ENCODE assay signal across 7 cellular contexts in genomic region chr6:85594197-85594930, GRCh38. TPM values are rescaled to one million over a fixed set of nuclear protein-coding genes. Genes with fewer than 3 reads are reported as not detected.
A peak's percentile ranks its signal among the peaks of the same experiment; 100 is the strongest.
DNase-seq lines count a peak whose midpoint lies in the region; ATAC-seq and TF ChIP-seq lines count a peak whose summit lies in the region.

No MANE protein-coding gene starts in this region.

- H3K27me3 Mint-ChIP-seq in progenitor cell of endocrine pancreas = no peaks in the 10 kb centered on the region

- H3K36me3 Mint-ChIP-seq in progenitor cell of endocrine pancreas (ENCODE audit: insufficient read depth) = peaks cover 16% of the 10 kb centered on the region

- peak overlapping the region; percentile 85 for H3K4me3 ChIP-seq in fibroblast of pulmonary artery (replicated peaks; ENCODE audit: low read depth, low read length)

- TF ChIP-seq CTCF in fibroblast of pulmonary artery (IDR thresholded peaks at IDR 0.05; ENCODE audit: low read length, missing control alignments) (no peak), progenitor cell of endocrine pancreas (IDR thresholded peaks at IDR 0.05; ENCODE audit: unreplicated experiment) (no peak)

- ATAC-seq in GM18511 (IDR thresholded peaks at IDR 0.05; ENCODE audit: unreplicated experiment) (peak; percentile 17), HG02571 (IDR thresholded peaks at IDR 0.05; ENCODE audit: unreplicated experiment) (peak; percentile 14)

- H3K4me1 Mint-ChIP-seq in progenitor cell of endocrine pancreas (ENCODE audit: low read depth) = peaks cover 11% of the 10 kb centered on the region

- H3K4me3 Mint-ChIP-seq in progenitor cell of endocrine pancreas (ENCODE audit: low read depth) = peak overlapping the region; percentile 91

- peaks cover 5% of the 10 kb centered on the region for H3K9me3 Mint-ChIP-seq in progenitor cell of endocrine pancreas (ENCODE audit: low read depth)

- peak overlapping the region; percentile 99 for H3K27ac Mint-ChIP-seq in progenitor cell of endocrine pancreas

- peak; percentile 44 for DNase-seq in NCI-H146 treated with DMSO at 0.1 percent for 48 hours (lab: John Stamatoyannopoulos, UW; ENCODE audit: unreplicated experiment)
- peak; percentile 50 to 66 for DNase-seq in activated CD4-positive, alpha-beta T cell treated with anti-CD3 and anti-CD28 coated beads, Interleukin-2, amount 50 U/mL, for 48 hours
- DNase-seq in fibroblast of pulmonary artery (ENCODE audit: low read depth) = peak; percentile 36
- DNase-seq in progenitor cell of endocrine pancreas (ENCODE audit: low spot score, unreplicated experiment) = no peak
- DNase-seq in NCI-H1694 (lab: John Stamatoyannopoulos, UW) = no peak

RNA-seq across cellular contexts. Expression of gene SNX14, which starts 0.7 kb away (rescaled TPM):
- 88.3 and 97.0 TPM in 2 replicates for total RNA-seq in progenitor cell of endocrine pancreas

RNA-seq across cellular contexts. Expression of gene SYNCRIP, which starts 48.3 kb away (rescaled TPM):
- 127 and 136 TPM in 2 replicates for total RNA-seq in progenitor cell of endocrine pancreas

Comparison
In these comparisons a context has a peak if more than half of its experiments do, and no peak if none do; other contexts are left out.
1. DNase-seq: peak in NCI-H146 treated with DMSO at 0.1 percent for 48 hours (single experiment), activated CD4-positive, alpha-beta T cell treated with anti-CD3 and anti-CD28 coated beads, Interleukin-2, amount 50 U/mL, for 48 hours (2 of 2) and fibroblast of pulmonary artery (single experiment); none in progenitor cell of endocrine pancreas (single experiment) and NCI-H1694 (single experiment).